1 cellular context compared by ENCODE assay signal in genomic region chr7:141281311-141281710, GRCh38.
TF ChIP-seq lines count a peak whose summit lies in the region.

No MANE protein-coding gene starts in this region.

TF ChIP-seq in GM23338, 12 proteins besides CTCF, POLR2A, EP300 and RAD21 (continued from another document):
- TF ChIP-seq ZNF462 (CRISPR knock-in tag; IDR thresholded peaks at IDR 0.05): no peak
- no peak for TF ChIP-seq JUNB (IDR thresholded peaks at IDR 0.05; ENCODE audit: unreplicated experiment)
- no peak for TF ChIP-seq EZH2 (IDR thresholded peaks at IDR 0.05; ENCODE audit: low read depth, unreplicated experiment)
- TF ChIP-seq EZH2phosphoT487 (IDR thresholded peaks at IDR 0.05; ENCODE audit: unreplicated experiment): no peak
- no peak for TF ChIP-seq REST (IDR thresholded peaks at IDR 0.05; ENCODE audit: unreplicated experiment)
- TF ChIP-seq STAT1 (IDR thresholded peaks at IDR 0.05; ENCODE audit: unreplicated experiment): no peak
- TF ChIP-seq CREB1 (CRISPR knock-in tag; IDR thresholded peaks at IDR 0.05; ENCODE audit: low read depth): no peak
- TF ChIP-seq NANOG (IDR thresholded peaks at IDR 0.05; ENCODE audit: borderline replicate concordance): no peak
- no peak for TF ChIP-seq POLR2AphosphoS5 (IDR thresholded peaks at IDR 0.05; ENCODE audit: low read depth)
- TF ChIP-seq ZNF331 (CRISPR knock-in tag; IDR thresholded peaks at IDR 0.05; ENCODE audit: low read depth): no peak
- TF ChIP-seq ETS1 (IDR thresholded peaks at IDR 0.05): no peak
TF ChIP-seq in GM23338: peak in this region for 0.
